8 cellular contexts compared by ENCODE assay signal in the genomic region with DNA sequence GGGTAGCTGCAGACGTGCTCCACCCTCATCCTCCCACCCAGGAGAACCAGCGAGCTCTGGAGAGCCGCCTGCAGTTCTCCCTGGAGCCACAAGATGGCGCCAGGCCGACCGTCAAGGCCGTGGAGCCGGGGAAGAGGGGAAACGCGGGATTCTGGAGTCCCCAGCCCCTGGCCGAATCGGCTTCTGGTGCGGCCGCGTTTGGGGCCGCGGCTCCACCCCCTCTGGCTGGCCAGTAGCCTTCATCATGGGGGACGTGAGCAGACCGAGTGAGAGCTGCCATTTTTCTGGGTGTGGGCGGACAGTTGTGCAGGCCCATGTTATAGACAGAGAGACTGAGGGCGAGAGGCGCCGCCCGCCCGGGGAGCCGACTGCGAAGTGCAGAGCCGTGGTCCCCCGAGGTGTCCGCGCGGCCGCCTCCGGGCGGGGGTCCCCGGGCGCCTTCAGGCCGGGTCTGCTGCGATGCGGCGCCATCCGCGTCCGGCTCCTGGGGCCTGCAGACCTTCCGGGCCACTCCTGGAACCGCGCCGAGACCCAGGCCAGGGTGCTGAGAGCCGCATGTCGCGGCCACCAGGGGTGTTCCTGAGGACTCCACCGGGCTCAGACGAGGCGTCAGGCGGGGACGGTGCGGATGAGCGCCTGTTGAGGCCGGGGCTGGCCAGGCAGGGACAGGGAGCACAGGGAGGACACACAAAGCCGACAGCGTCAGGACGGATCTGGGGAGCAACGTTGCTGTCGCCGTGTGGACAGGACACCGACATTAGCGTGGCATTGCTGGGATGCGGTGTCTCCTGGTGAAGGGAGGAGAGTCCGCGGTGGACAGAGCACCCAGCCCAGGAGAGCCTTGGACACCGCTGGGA.
DNase-seq lines count a peak whose midpoint lies in the region; ATAC-seq and FAIRE-seq lines count a peak whose summit lies in the region.

No MANE protein-coding gene starts in this region.

- DNase-seq in Ammon's horn (ENCODE audit: low spot score) (peak; percentile 83), HTR-8/SVneo (ENCODE audit: insufficient read length, low spot score) (peak; percentile 78), SK-N-DZ (ENCODE audit: low spot score) (peak; percentile 42), amniotic epithelial cell (ENCODE audit: low read depth) (peak; percentile 56), left ventricle myocardium superior (peak; percentile 87), putamen (ENCODE audit: low spot score) (peak; percentile 60)

- no peak for FAIRE-seq in HTR-8/SVneo (lab: Jason Lieb, UNC)

- peak; percentile 54 for ATAC-seq in GM18909 (IDR thresholded peaks at IDR 0.05; ENCODE audit: poor library complexity, unreplicated experiment)
- ATAC-seq in left ventricle myocardium superior = peak; percentile 86
- ATAC-seq in HG03457 (IDR thresholded peaks at IDR 0.05; ENCODE audit: unreplicated experiment) = no peak

- intact Hi-C loops in left ventricle myocardium superior (cut with micrococcal nuclease) = no loop called here
